In genomic region chr17:79839363-79840203, GRCh38 we compare ENCODE assay signal across 1 cellular context.
TF ChIP-seq lines count a peak whose summit lies in the region.

Gene CBX4, minus strand, starts transcription at chr17:79839440. Its CDS starts 189 bp downstream, at chr17:79839251.

TF ChIP-seq in K562, 482 proteins besides CTCF, POLR2A, EP300 and RAD21 (continued from another document and continues in another):
- TF ChIP-seq SNIP1 (IDR thresholded peaks at IDR 0.05; ENCODE audit: low read depth) (no peak), CAMTA2 (CRISPR knock-in tag; conservative IDR thresholded peaks at IDR 0.05) (no peak), TAF7 (tag; IDR thresholded peaks at IDR 0.05) (0 out of 2 replicates have a peak, but pooled peaks have one; percentile 43), PCBP2 (IDR thresholded peaks at IDR 0.05; ENCODE audit: low read depth, low read length, poor library complexity, severe bottlenecking) (peak; percentile 40), ZC3H4 (CRISPR knock-in tag; IDR thresholded peaks at IDR 0.05; ENCODE audit: borderline replicate concordance) (0 out of 2 replicates have a peak, but pooled peaks have one; percentile 22), NELFE (IDR thresholded peaks at IDR 0.05; ENCODE audit: insufficient read depth, insufficient read length) (no peak), ESRRB (CRISPR knock-in tag; IDR thresholded peaks at IDR 0.05; ENCODE audit: borderline replicate concordance) (no peak), DPF2 (IDR thresholded peaks at IDR 0.05) (peak; percentile 80), DNMT1 (IDR thresholded peaks at IDR 0.05) (no peak), NCOA1 (IDR thresholded peaks at IDR 0.05; ENCODE audit: low read depth) (peak; percentile 49; the same call in 1 of the 2 replicates), ZNF347 (CRISPR knock-in tag; IDR thresholded peaks at IDR 0.05; ENCODE audit: low read depth) (no peak), SFPQ (IDR thresholded peaks at IDR 0.05; ENCODE audit: low read depth, low read length) (no peak), HDGF (IDR thresholded peaks at IDR 0.05) (no peak), SIX5 (IDR thresholded peaks at IDR 0.05; ENCODE audit: borderline replicate concordance in 1 of 2, insufficient read depth in 1 of 2, low read depth in 1 of 2, low read length in 2 of 2) (no peak), POLR2AphosphoS5 (IDR thresholded peaks at IDR 0.05; ENCODE audit: control insufficient read depth, insufficient read depth, low read depth, low read length) (peak; percentile 82), TFAP4 (CRISPR knock-in tag; IDR thresholded peaks at IDR 0.05; ENCODE audit: borderline replicate concordance) (peak; percentile 58; the same call in 1 of the 2 replicates), ZNF224 (CRISPR knock-in tag; IDR thresholded peaks at IDR 0.05) (no peak), TOE1 (IDR thresholded peaks at IDR 0.05; ENCODE audit: borderline replicate concordance) (peak; percentile 63; the same call in 1 of the 2 replicates), TOE1 (CRISPR knock-in tag; IDR thresholded peaks at IDR 0.05; ENCODE audit: borderline replicate concordance, low read depth) (no peak), ZBTB49 (CRISPR knock-in tag; IDR thresholded peaks at IDR 0.05; ENCODE audit: borderline replicate concordance) (0 out of 2 replicates have a peak, but pooled peaks have one; percentile 34), NEUROD1 (IDR thresholded peaks at IDR 0.05; ENCODE audit: borderline replicate concordance, low read depth, low read length, partially characterized antibody) (peak; percentile 90), RFX5 (IDR thresholded peaks at IDR 0.05; ENCODE audit: low read depth, low read length) (no peak), RFX7 (CRISPR knock-in tag; IDR thresholded peaks at IDR 0.05) (no peak), FOXP1 (CRISPR knock-in tag; IDR thresholded peaks at IDR 0.05) (peak; percentile 77), CUX1 (CRISPR knock-in tag; IDR thresholded peaks at IDR 0.05) (no peak), CCAR2 (IDR thresholded peaks at IDR 0.05; ENCODE audit: low read depth, low read length) (no peak), PHF8 (IDR thresholded peaks at IDR 0.05; ENCODE audit: borderline replicate concordance, low read length) (peak; percentile 82; the same call in 1 of the 2 replicates), DLX4 (CRISPR knock-in tag; IDR thresholded peaks at IDR 0.05) (no peak), CHD4 (IDR thresholded peaks at IDR 0.05; ENCODE audit: insufficient read depth, insufficient replicate concordance, low read depth, low read length, poor library complexity, severe bottlenecking) (no peak), HNRNPL (IDR thresholded peaks at IDR 0.05; ENCODE audit: low read depth, low read length) (peak; percentile 81; the same call in 1 of the 2 replicates), MCM2 (IDR thresholded peaks at IDR 0.05; ENCODE audit: low read depth) (no peak), ZNF282 (CRISPR knock-in tag; IDR thresholded peaks at IDR 0.05) (no peak), CBFB (CRISPR knock-in tag; IDR thresholded peaks at IDR 0.05) (no peak), ZNF830 (CRISPR knock-in tag; IDR thresholded peaks at IDR 0.05) (peak; percentile 94), HDAC2 (IDR thresholded peaks at IDR 0.05) (no peak), CEBPB (tag; IDR thresholded peaks at IDR 0.05) (peak; percentile 99), NFXL1 (CRISPR knock-in tag; IDR thresholded peaks at IDR 0.05) (no peak), FOXK1 (CRISPR knock-in tag; IDR thresholded peaks at IDR 0.05; ENCODE audit: borderline replicate concordance) (no peak), ARID2 (IDR thresholded peaks at IDR 0.05) (peak; percentile 88), KLF1 (tag; IDR thresholded peaks at IDR 0.05) (peak; percentile 63), MTF1 (CRISPR knock-in tag; IDR thresholded peaks at IDR 0.05; ENCODE audit: borderline replicate concordance) (no peak), SMAD4 (CRISPR knock-in tag; conservative IDR thresholded peaks at IDR 0.05) (peak; percentile 95), SUPT5H (IDR thresholded peaks at IDR 0.05) (peak; percentile 68), MCM5 (IDR thresholded peaks at IDR 0.05; ENCODE audit: low read depth) (no peak), TSHZ1 (CRISPR knock-in tag; IDR thresholded peaks at IDR 0.05) (no peak), GTF2A2 (tag; IDR thresholded peaks at IDR 0.05) (no peak), PREB (CRISPR knock-in tag; IDR thresholded peaks at IDR 0.05) (no peak), IRF1 (CRISPR knock-in tag; IDR thresholded peaks at IDR 0.05; ENCODE audit: borderline replicate concordance) (no peak), HLTF (IDR thresholded peaks at IDR 0.05) (no peak), ELK1 (CRISPR knock-in tag; IDR thresholded peaks at IDR 0.05) (no peak)
